8 cellular contexts compared by ENCODE assay signal in the genomic region with DNA sequence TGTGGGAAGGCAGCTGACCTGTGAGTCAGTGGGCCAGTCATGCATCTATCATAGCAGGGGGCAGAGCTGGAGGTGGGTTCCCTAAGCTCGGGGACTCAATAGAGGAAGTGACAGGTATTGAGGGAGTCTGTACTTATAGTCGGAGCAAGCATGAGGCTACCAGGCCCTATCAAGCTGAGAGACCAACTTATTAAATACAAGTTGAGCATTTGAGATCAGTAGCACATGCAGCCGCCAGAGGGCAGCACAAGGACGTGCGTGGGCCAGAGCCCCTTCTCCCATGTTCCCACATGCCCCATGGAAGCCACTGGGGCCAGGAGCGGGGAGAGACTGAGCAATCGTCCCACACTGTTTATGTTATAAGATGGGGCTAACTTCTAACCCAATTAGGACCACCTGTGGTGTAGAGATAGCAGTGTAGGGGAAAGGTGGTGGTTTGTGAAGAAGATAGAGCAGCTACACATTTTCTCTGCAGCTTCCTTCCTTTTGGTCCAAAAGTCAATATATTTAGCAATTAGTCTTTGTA. TPM values are rescaled to one million over a fixed set of nuclear protein-coding genes. Genes with fewer than 3 reads are reported as not detected.
DNase-seq lines count a peak whose midpoint lies in the region; ATAC-seq and TF ChIP-seq lines count a peak whose summit lies in the region.

No MANE protein-coding gene starts in this region.

- DNase-seq in SHP77 (lab: John Stamatoyannopoulos, UW) (peak; percentile 50 to 66), SHP77 treated with DMSO at 0.1 percent for 48 hours (lab: John Stamatoyannopoulos, UW) (no peak), RWPE2 (ENCODE audit: low spot score) (no peak), left ventricle myocardium superior (peak; percentile 62)
- DNase-seq in activated gamma-delta T cell treated with anti-CD3 and anti-CD28 coated beads, Interleukin-2, amount 50 U/mL, for 16 hours (ENCODE audit: low read depth) = peak; percentile 29
- peak; percentile 9 to 34 for DNase-seq in stimulated activated CD4-positive, alpha-beta T cell treated with anti-CD3 and anti-CD28 coated beads, Interleukin-15, amount 100 ng/mL, for 48 hours (ENCODE audit: low read depth in 2 of 2)

- H3K27me3 Mint-ChIP-seq in stimulated activated memory B cell treated with anti-CD40 and anti-IgM and Interleukin-4, amounts not matched to agents 10 μg/mL and 1 μg/mL and 100 μg/mL, for 72 hours = no peaks in the 10 kb centered on the region

- intact Hi-C loops in left ventricle myocardium superior (cut with micrococcal nuclease) = no loop called here

- no peak overlapping the region for H3K27ac Mint-ChIP-seq in stimulated activated memory B cell treated with anti-CD40 and anti-IgM and Interleukin-4, amounts not matched to agents 10 μg/mL and 1 μg/mL and 100 μg/mL, for 72 hours

- no peak overlapping the region for H3K4me3 ChIP-seq in RWPE2 (ENCODE audit: severe bottlenecking)

- no peak overlapping the region for H3K27ac ChIP-seq in RWPE2 (ENCODE audit: poor library complexity, severe bottlenecking)

- peaks cover 2% of the 10 kb centered on the region for H3K9me3 ChIP-seq in RWPE2 (ENCODE audit: severe bottlenecking)

- TF ChIP-seq CTCF in RWPE2 (IDR thresholded peaks at IDR 0.05; ENCODE audit: poor library complexity, severe bottlenecking) = peak; percentile 85

- H3K4me1 ChIP-seq in RWPE2 (ENCODE audit: insufficient read depth, poor library complexity, severe bottlenecking) = no peaks in the 10 kb centered on the region

- no peaks in the 10 kb centered on the region for H3K27me3 ChIP-seq in RWPE2 (ENCODE audit: insufficient read depth, poor library complexity, severe bottlenecking)

- ATAC-seq in HG03520 (IDR thresholded peaks at IDR 0.05; ENCODE audit: unreplicated experiment) (peak; percentile 71), RWPE2 (ENCODE audit: low read depth) (peak; percentile 74), left ventricle myocardium superior (peak; percentile 21)
- no peak for ATAC-seq in stimulated activated memory B cell treated with anti-CD40 and anti-IgM and Interleukin-4, amounts not matched to agents 10 μg/mL and 1 μg/mL and 100 μg/mL, for 72 hours

- H3K4me3 Mint-ChIP-seq in stimulated activated memory B cell treated with anti-CD40 and anti-IgM and Interleukin-4, amounts not matched to agents 10 μg/mL and 1 μg/mL and 100 μg/mL, for 72 hours = no peak overlapping the region

- H3K4me1 Mint-ChIP-seq in stimulated activated memory B cell treated with anti-CD40 and anti-IgM and Interleukin-4, amounts not matched to agents 10 μg/mL and 1 μg/mL and 100 μg/mL, for 72 hours = peaks cover 8% of the 10 kb centered on the region

- no peaks in the 10 kb centered on the region for H3K9me3 Mint-ChIP-seq in stimulated activated memory B cell treated with anti-CD40 and anti-IgM and Interleukin-4, amounts not matched to agents 10 μg/mL and 1 μg/mL and 100 μg/mL, for 72 hours

- peaks cover 3% of the 10 kb centered on the region; the same call in 1 of the 2 replicates for H3K36me3 ChIP-seq in RWPE2 (ENCODE audit: low read depth)

- H3K36me3 Mint-ChIP-seq in stimulated activated memory B cell treated with anti-CD40 and anti-IgM and Interleukin-4, amounts not matched to agents 10 μg/mL and 1 μg/mL and 100 μg/mL, for 72 hours = peaks cover 28% of the 10 kb centered on the region

RNA-seq across cellular contexts. Expression of gene STK31, which starts 13.0 kb away (rescaled TPM):
- not detected for total RNA-seq in left ventricle myocardium superior

RNA-seq across cellular contexts. Expression of gene FAM221A, which starts 17.0 kb away (rescaled TPM):
- 2.1 TPM for total RNA-seq in left ventricle myocardium superior

Comparison
In these comparisons a context has a peak if more than half of its experiments do, and no peak if none do; other contexts are left out.
1. DNase-seq: peak in SHP77 (2 of 2), activated gamma-delta T cell treated with anti-CD3 and anti-CD28 coated beads, Interleukin-2, amount 50 U/mL, for 16 hours (single experiment), left ventricle myocardium superior (single experiment) and stimulated activated CD4-positive, alpha-beta T cell treated with anti-CD3 and anti-CD28 coated beads, Interleukin-15, amount 100 ng/mL, for 48 hours (2 of 2); none in SHP77 treated with DMSO at 0.1 percent for 48 hours (single experiment) and RWPE2 (single experiment).